In the genomic region with DNA sequence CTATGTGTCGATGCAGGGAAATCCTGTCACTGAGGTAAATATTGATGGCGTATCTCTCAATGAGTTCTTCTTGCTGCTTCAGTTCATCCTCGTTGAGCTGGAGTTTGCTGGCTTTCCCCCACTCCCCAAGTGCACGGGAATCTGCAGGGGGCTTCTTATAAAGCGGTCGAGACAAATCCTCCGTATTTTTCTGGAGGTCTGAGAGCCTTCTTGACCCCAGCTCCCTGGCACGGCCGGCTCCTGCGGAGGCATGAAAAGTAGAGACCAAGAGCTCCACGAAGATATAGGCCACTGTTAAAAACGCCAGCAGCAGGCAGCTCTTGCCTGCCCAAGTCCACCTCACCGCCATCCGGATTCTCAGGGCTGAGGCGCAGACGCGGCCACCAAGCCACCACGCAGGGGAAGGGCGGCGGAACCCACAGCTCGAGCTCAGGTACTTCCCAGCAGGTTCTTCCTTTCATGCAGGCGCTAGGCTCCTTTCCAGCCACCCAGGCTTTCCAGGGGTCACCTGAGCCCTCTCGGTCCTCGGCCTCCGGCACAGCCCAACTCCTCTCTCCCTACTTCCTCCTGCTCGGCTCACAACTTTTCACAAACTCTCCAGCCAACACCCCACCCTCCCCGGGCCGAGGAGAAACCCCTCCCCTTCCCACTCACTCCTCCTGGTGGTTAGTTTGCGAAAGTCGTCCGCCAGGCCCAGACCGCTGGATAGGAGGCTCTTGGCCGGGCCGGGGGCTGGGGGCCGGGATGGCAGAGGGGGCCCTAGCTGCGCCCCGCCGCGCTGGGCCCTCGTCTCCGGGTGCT, we compare ENCODE assay signal across 8 cellular contexts. TPM values are rescaled to one million over a fixed set of nuclear protein-coding genes. Genes with fewer than 3 reads are reported as not detected.
DNase-seq lines count a peak whose midpoint lies in the region; ATAC-seq and TF ChIP-seq lines count a peak whose summit lies in the region.

Gene GALNT4 (minus strand): TSS at position 596 of the 801 bp plus-strand sequence. CDS start 247 bp downstream, at position 349.

- intact Hi-C loops in naive thymus-derived CD4-positive, alpha-beta T cell (cut with micrococcal nuclease) = loop anchor here (1.0 to 10.0 kb wide), 12 partner anchors 9 to 1410 kb away; partner anchors contain the start of genes CEP290 (in 1 of the 2), DUSP6 (in 1 of the 2) and TMTC3 (in 1 of the 2)

- peak; percentile 66 to 84 for TF ChIP-seq POLR2A in Peyer's patch (IDR thresholded peaks at IDR 0.05)

- peak; percentile 16 for TF ChIP-seq CTCF in HL-60 (IDR thresholded peaks at IDR 0.05; ENCODE audit: insufficient read depth, low read length)
- TF ChIP-seq CTCF in Peyer's patch (IDR thresholded peaks at IDR 0.05) = peak; percentile 54 to 79 (median 68)

- peaks cover 0 to 38% (median 8%) of the 10 kb centered on the region in 4 donors for H3K4me1 ChIP-seq in Peyer's patch
- peaks cover 30 to 35% of the 10 kb centered on the region in 2 donors for H3K4me1 ChIP-seq in naive thymus-derived CD4-positive, alpha-beta T cell (ENCODE audit: control insufficient read depth in 2 of 2, insufficient read depth in 2 of 2, low read length in 2 of 2)

- H3K4me1 Mint-ChIP-seq in naive thymus-derived CD4-positive, alpha-beta T cell = peaks cover 27 to 64% (median 53%) of the 10 kb centered on the region in 7 donors
- peaks cover 21 to 46% of the 10 kb centered on the region in 2 donors for H3K4me1 Mint-ChIP-seq in stimulated activated naive B cell treated with anti-CD40 and anti-IgM and Interleukin-4, amounts not matched to agents 10 μg/mL and 1 μg/mL and 100 μg/mL, for 72 hours

- H3K27ac Mint-ChIP-seq in naive thymus-derived CD4-positive, alpha-beta T cell = peak within 1 kb of the TSS; percentile 67 to 96 (median 89)
- peak within 1 kb of the TSS; percentile 96 for H3K27ac Mint-ChIP-seq in stimulated activated naive B cell treated with anti-CD40 and anti-IgM and Interleukin-4, amounts not matched to agents 10 μg/mL and 1 μg/mL and 100 μg/mL, for 72 hours

- H3K36me3 Mint-ChIP-seq in naive thymus-derived CD4-positive, alpha-beta T cell = peaks cover 5 to 30% (median 18%) of the 10 kb centered on the region in 5 donors
- H3K36me3 Mint-ChIP-seq in stimulated activated naive B cell treated with anti-CD40 and anti-IgM and Interleukin-4, amounts not matched to agents 10 μg/mL and 1 μg/mL and 100 μg/mL, for 72 hours = peaks cover 18 to 22% of the 10 kb centered on the region in 2 donors

- peak within 1 kb of the TSS; percentile 87 to 98 (median 96) for H3K4me3 Mint-ChIP-seq in naive thymus-derived CD4-positive, alpha-beta T cell
- peak within 1 kb of the TSS; percentile 92 to 93 for H3K4me3 Mint-ChIP-seq in stimulated activated naive B cell treated with anti-CD40 and anti-IgM and Interleukin-4, amounts not matched to agents 10 μg/mL and 1 μg/mL and 100 μg/mL, for 72 hours

- CTCF ChIA-PET in naive thymus-derived CD4-positive, alpha-beta T cell (lab: Charles Lee) = interaction anchor here (0.6 to 2.3 kb wide), 7 partner anchors 50 to 579 kb away, joined by 3 to 11 read pairs (median 8); no protein-coding TSS in a partner anchor

- no peaks in the 10 kb centered on the region for H3K27me3 Mint-ChIP-seq in naive thymus-derived CD4-positive, alpha-beta T cell
- no peaks in the 10 kb centered on the region for H3K27me3 Mint-ChIP-seq in stimulated activated naive B cell treated with anti-CD40 and anti-IgM and Interleukin-4, amounts not matched to agents 10 μg/mL and 1 μg/mL and 100 μg/mL, for 72 hours

- H3K27me3 ChIP-seq in HL-60 (ENCODE audit: insufficient read depth, poor library complexity, severe bottlenecking) = no peaks in the 10 kb centered on the region
- no peaks in the 10 kb centered on the region for H3K27me3 ChIP-seq in Peyer's patch
- H3K27me3 ChIP-seq in naive thymus-derived CD4-positive, alpha-beta T cell (ENCODE audit: control insufficient read depth in 2 of 2, insufficient read depth in 2 of 2, low read length in 2 of 2) = no peaks in the 10 kb centered on the region

- H3K27ac ChIP-seq in HL-60 (replicated peaks) (peak within 1 kb of the TSS; percentile 92), Peyer's patch (peak within 1 kb of the TSS; percentile 91 to 96 (median 92))
- H3K27ac ChIP-seq in naive thymus-derived CD4-positive, alpha-beta T cell (ENCODE audit: low read depth, low read length) = peak within 1 kb of the TSS; percentile 77

- no peaks in the 10 kb centered on the region for H3K36me3 ChIP-seq in Peyer's patch
- H3K36me3 ChIP-seq in naive thymus-derived CD4-positive, alpha-beta T cell (ENCODE audit: control insufficient read depth in 2 of 3, insufficient read depth in 3 of 3, low read length in 3 of 3) = peaks cover 0 to 13% (median 0%) of the 10 kb centered on the region in 3 experiments

- peak; percentile 72 for ATAC-seq in GM19463 (IDR thresholded peaks at IDR 0.05; ENCODE audit: unreplicated experiment)
- ATAC-seq in naive thymus-derived CD4-positive, alpha-beta T cell = peak; percentile 87
- ATAC-seq in stimulated activated naive B cell treated with anti-CD40 and anti-IgM and Interleukin-4, amounts not matched to agents 10 μg/mL and 1 μg/mL and 100 μg/mL, for 72 hours (replicated peaks) = peak; percentile 78 to 79

- H3K4me3 ChIP-seq in HL-60 (replicated peaks; ENCODE audit: insufficient read depth, low read length) = peak within 1 kb of the TSS; percentile 100
- H3K4me3 ChIP-seq in Peyer's patch = peak within 1 kb of the TSS; percentile 83 to 98 (median 91)
- peak within 1 kb of the TSS; percentile 90 for H3K4me3 ChIP-seq in naive thymus-derived CD4-positive, alpha-beta T cell (ENCODE audit: low read length)

- POLR2A ChIA-PET in naive thymus-derived CD4-positive, alpha-beta T cell (lab: Charles Lee) = interaction anchor here (0.7 to 1.9 kb wide), 5 partner anchors 33 to 185 kb away, joined by 3 to 9 read pairs (median 5); partner anchors contain the start of genes ATP2B1 and DUSP6

- H3K9me3 ChIP-seq in Peyer's patch = no peaks in the 10 kb centered on the region
- no peaks in the 10 kb centered on the region for H3K9me3 ChIP-seq in naive thymus-derived CD4-positive, alpha-beta T cell (ENCODE audit: control insufficient read depth in 2 of 3, low read length in 3 of 3)

- DNase-seq in D341Med (ENCODE audit: low spot score) = peak; percentile 87
- DNase-seq in HL-60 (ENCODE audit: low read depth in 1 of 2, low spot score in 1 of 2) = peak; percentile 71 to 95
- DNase-seq in Peyer's patch = peak; percentile 86 to 95 (median 92)
- peak; percentile 48 for DNase-seq in activated T-helper 1 cell treated with Interleukin-2 at 50 U/mL for 16 hours (ENCODE audit: low read depth)
- peak; percentile 83 for DNase-seq in fibroblast of gingiva (ENCODE audit: low read depth)
- peak; percentile 61 to 78 (median 74) for DNase-seq in naive thymus-derived CD4-positive, alpha-beta T cell
- peak; percentile 82 for DNase-seq in stimulated activated naive B cell treated with anti-CD40 and anti-IgM and Interleukin-4, amounts not matched to agents 10 μg/mL and 1 μg/mL and 100 μg/mL, for 72 hours

- no peaks in the 10 kb centered on the region for H3K9me3 Mint-ChIP-seq in naive thymus-derived CD4-positive, alpha-beta T cell
- H3K9me3 Mint-ChIP-seq in stimulated activated naive B cell treated with anti-CD40 and anti-IgM and Interleukin-4, amounts not matched to agents 10 μg/mL and 1 μg/mL and 100 μg/mL, for 72 hours = no peaks in the 10 kb centered on the region

RNA-seq across cellular contexts. Expression of gene GALNT4, which starts in this region (rescaled TPM):
- 10 to 100 TPM; 15.7 to 34.3 (median 26.1) TPM for total RNA-seq in Peyer's patch
- 10 to 100 TPM in 2 of 5 experiments, 1 to 10 TPM in 3; 6.0 to 14.5 (median 9.9) TPM for total RNA-seq in naive thymus-derived CD4-positive, alpha-beta T cell
- polyA plus RNA-seq in naive thymus-derived CD4-positive, alpha-beta T cell = 1 to 10 TPM; 2.5 TPM

Comparison
In these comparisons a context has a peak if more than half of its experiments do, and no peak if none do; other contexts are left out.
1. Peak in every context shown above with its lines: DNase-seq, ATAC-seq, H3K4me3 ChIP-seq and H3K27ac ChIP-seq.